ENCODE assay signal across 8 cellular contexts in genomic region chr4:82989567-82990429, GRCh38. TPM values are rescaled to one million over a fixed set of nuclear protein-coding genes. Genes with fewer than 3 reads are reported as not detected.
DNase-seq lines count a peak whose midpoint lies in the region; ATAC-seq and TF ChIP-seq lines count a peak whose summit lies in the region.

No MANE protein-coding gene starts in this region.

- peaks cover 13% of the 10 kb centered on the region for H3K4me1 ChIP-seq in CD8-positive, alpha-beta T cell (ENCODE audit: insufficient read depth, low read length)
- H3K4me1 ChIP-seq in endodermal cell (ENCODE audit: control insufficient read depth, insufficient read depth, low read length), result no peaks in the 10 kb centered on the region

- DNase-seq in CD8-positive, alpha-beta T cell, result no peak
- DNase-seq in endodermal cell (no peak), DMS153 treated with DMSO at 0.1 percent for 48 hours (lab: John Stamatoyannopoulos, UW; ENCODE audit: unreplicated experiment) (no peak), left ventricle myocardium superior (no peak), nucleus accumbens (lab: John Stamatoyannopoulos, UW) (no peak), A172 (ENCODE audit: low spot score) (no peak)

- H3K4me1 Mint-ChIP-seq in CD8-positive, alpha-beta T cell (ENCODE audit: low read depth), result peaks cover 28% of the 10 kb centered on the region
- H3K4me1 Mint-ChIP-seq in endodermal cell, result peaks cover 4% of the 10 kb centered on the region

- POLR2A ChIA-PET in CD8-positive, alpha-beta T cell (lab: Charles Lee), result interaction anchor here (0.6 kb wide), 1 partner anchor 46 kb away, joined by 3 read pairs; no protein-coding TSS in a partner anchor

- peak overlapping the region; percentile 6 for H3K4me3 Mint-ChIP-seq in CD8-positive, alpha-beta T cell
- no peak overlapping the region for H3K4me3 Mint-ChIP-seq in endodermal cell

- CTCF ChIA-PET in CD8-positive, alpha-beta T cell (lab: Charles Lee), result interaction anchor here (0.6 kb wide), 1 partner anchor 103 kb away, joined by 3 read pairs; no protein-coding TSS in a partner anchor

- no peak overlapping the region for H3K27ac ChIP-seq in CD8-positive, alpha-beta T cell (ENCODE audit: low read depth, low read length)
- no peak overlapping the region for H3K27ac ChIP-seq in endodermal cell (ENCODE audit: low read depth, low read length)

- intact Hi-C loops in CD8-positive, alpha-beta T cell (cut with DNase I, micrococcal nuclease), result loop anchor here in 1 of 2 experiments (10.0 kb wide), 1 partner anchor 1595 kb away; the partner anchor contains the start of gene CDS1
- intact Hi-C loops in left ventricle myocardium superior (cut with micrococcal nuclease), result no loop called here

- no peak for TF ChIP-seq CTCF in CD8-positive, alpha-beta T cell (IDR thresholded peaks at IDR 0.05)
- no peak for TF ChIP-seq CTCF in endodermal cell (conservative IDR thresholded peaks at IDR 0.05)

- no peak overlapping the region for H3K4me3 ChIP-seq in CD8-positive, alpha-beta T cell (ENCODE audit: low read depth, low read length)
- H3K4me3 ChIP-seq in endodermal cell (ENCODE audit: low read length), result no peak overlapping the region

- peak; percentile 64 for ATAC-seq in CD8-positive, alpha-beta T cell
- ATAC-seq in GM19455 (IDR thresholded peaks at IDR 0.05; ENCODE audit: unreplicated experiment), result peak; percentile 95
- peak; percentile 89 for ATAC-seq in HG03469 (IDR thresholded peaks at IDR 0.05; ENCODE audit: unreplicated experiment)
- ATAC-seq in left ventricle myocardium superior, result no peak

- no peaks in the 10 kb centered on the region for H3K27me3 Mint-ChIP-seq in CD8-positive, alpha-beta T cell (ENCODE audit: low read depth)
- no peaks in the 10 kb centered on the region for H3K27me3 Mint-ChIP-seq in endodermal cell (ENCODE audit: insufficient read depth)

- peak overlapping the region; percentile 76 for H3K27ac Mint-ChIP-seq in CD8-positive, alpha-beta T cell
- peak overlapping the region; percentile 9 for H3K27ac Mint-ChIP-seq in endodermal cell

- H3K36me3 Mint-ChIP-seq in CD8-positive, alpha-beta T cell, result peaks cover 13% of the 10 kb centered on the region
- H3K36me3 Mint-ChIP-seq in endodermal cell (ENCODE audit: low read depth), result peaks cover 17% of the 10 kb centered on the region

- no peaks in the 10 kb centered on the region for H3K27me3 ChIP-seq in CD8-positive, alpha-beta T cell (ENCODE audit: insufficient read depth, low read length)
- no peaks in the 10 kb centered on the region for H3K27me3 ChIP-seq in endodermal cell (ENCODE audit: control insufficient read depth, insufficient read depth, low read length, poor library complexity, severe bottlenecking)

- H3K9me3 ChIP-seq in CD8-positive, alpha-beta T cell (ENCODE audit: low read length), result no peaks in the 10 kb centered on the region
- H3K9me3 ChIP-seq in endodermal cell (ENCODE audit: control insufficient read depth, low read length), result peaks cover 12% of the 10 kb centered on the region

- no peaks in the 10 kb centered on the region for H3K36me3 ChIP-seq in CD8-positive, alpha-beta T cell (ENCODE audit: insufficient read depth, low read length)
- peaks cover 5% of the 10 kb centered on the region for H3K36me3 ChIP-seq in endodermal cell (ENCODE audit: control insufficient read depth, insufficient read depth, low read length)

- H3K9ac ChIP-seq in endodermal cell (ENCODE audit: extremely low read depth, low read length, poor library complexity, severe bottlenecking), result no peak overlapping the region

- no peaks in the 10 kb centered on the region for H3K9me3 Mint-ChIP-seq in CD8-positive, alpha-beta T cell
- peaks cover 3% of the 10 kb centered on the region for H3K9me3 Mint-ChIP-seq in endodermal cell

- WGBS in endodermal cell (ENCODE audit: insufficient coverage in 1 of 2, insufficient read length in 1 of 2), 2 experiments, result 95 to 100% methylated on average over 2 of the region's 2 CpGs

RNA-seq across cellular contexts. Expression of gene LIN54, which starts 20.8 kb away (rescaled TPM):
- total RNA-seq in CD8-positive, alpha-beta T cell, result 10 to 100 TPM; 10.2 to 10.6 TPM
- total RNA-seq in endodermal cell (10 to 100 TPM; 14.5 to 18.1 TPM), left ventricle myocardium superior (6.7 TPM)
- 14.6 TPM for polyA plus RNA-seq in endodermal cell (2013, experiment 1 of 2)
- polyA plus RNA-seq in endodermal cell (2013, experiment 2 of 2), result 13.5 TPM
- 33.5 and 35.1 TPM in 2 replicates for total RNA-seq in A172 (2014; rRNA removed; shearing (Covaris generic))

RNA-seq across cellular contexts. Expression of gene COPS4, which starts 45.2 kb away (rescaled TPM):
- total RNA-seq in CD8-positive, alpha-beta T cell, result 10 to 100 TPM; 32.2 to 35.2 TPM
- total RNA-seq in endodermal cell, result 10 to 100 TPM; 34.8 to 39.4 TPM
- polyA plus RNA-seq in endodermal cell (2013, experiment 1 of 2), result 57.3 TPM
- polyA plus RNA-seq in endodermal cell (2013, experiment 2 of 2), result 59.4 TPM
- total RNA-seq in left ventricle myocardium superior, result 49.2 TPM
- 94.3 and 103 TPM in 2 replicates for total RNA-seq in A172 (2014; rRNA removed; shearing (Covaris generic))
